In genomic region chr14:83300454-83301064, GRCh38 we compare ENCODE assay signal across 9 cellular contexts.
DNase-seq lines count a peak whose midpoint lies in the region; ATAC-seq and TF ChIP-seq lines count a peak whose summit lies in the region.
"Had no signal": no experiment of that assay in that cellular context is flagged by ENCODE, and none has a peak within 500 bp of the region (broad histone marks: within the 10 kb centered on the region; RNA-seq: fewer than 3 reads in every experiment).

No MANE protein-coding gene starts in this region.

- no peaks in the 10 kb centered on the region for H3K27me3 Mint-ChIP-seq in natural killer cell (ENCODE audit: low read depth in 2 of 2)
- no peaks in the 10 kb centered on the region for H3K27me3 Mint-ChIP-seq in natural killer cell treated with Interleukin-12 subunit alpha and Interleukin-12 subunit beta and Interleukin-15 and Interleukin-18, amount 100 ng/mL, for 72 hours
- H3K27me3 Mint-ChIP-seq: activated naive CD4-positive, alpha-beta T cell treated with anti-CD3 and anti-CD28 coated beads, Interleukin-2, amount 50 U/mL, for 24 hours had no signal

- no peak overlapping the region for H3K4me3 Mint-ChIP-seq in natural killer cell
- no peak overlapping the region for H3K4me3 Mint-ChIP-seq in natural killer cell treated with Interleukin-12 subunit alpha and Interleukin-12 subunit beta and Interleukin-15 and Interleukin-18, amount 100 ng/mL, for 72 hours
- H3K4me3 Mint-ChIP-seq: activated naive CD4-positive, alpha-beta T cell treated with anti-CD3 and anti-CD28 coated beads, Interleukin-2, amount 50 U/mL, for 24 hours had no signal

- H3K27ac ChIP-seq in liver (ENCODE audit: low read depth in 1 of 2, low read length in 2 of 2), result no peak overlapping the region

- H3K4me3 ChIP-seq in astrocyte of the cerebellum (ENCODE audit: low read depth, low read length) (no peak overlapping the region), liver (ENCODE audit: low read depth in 1 of 3, low read length in 3 of 3) (no peak overlapping the region)

- peak; percentile 83 to 85 for TF ChIP-seq RAD21 in liver (IDR thresholded peaks at IDR 0.05)

- WGBS in liver, result 40% methylated on average over 1 of the region's 1 CpG

- H3K9ac ChIP-seq in liver (ENCODE audit: low read depth in 1 of 2, low read length in 2 of 2), result no peak overlapping the region

- H3K4me1 Mint-ChIP-seq in natural killer cell, result no peaks in the 10 kb centered on the region
- no peaks in the 10 kb centered on the region for H3K4me1 Mint-ChIP-seq in natural killer cell treated with Interleukin-12 subunit alpha and Interleukin-12 subunit beta and Interleukin-15 and Interleukin-18, amount 100 ng/mL, for 72 hours (ENCODE audit: low read depth in 2 of 2)
- H3K4me1 Mint-ChIP-seq: activated naive CD4-positive, alpha-beta T cell treated with anti-CD3 and anti-CD28 coated beads, Interleukin-2, amount 50 U/mL, for 24 hours had no signal

- no peaks in the 10 kb centered on the region for H3K36me3 Mint-ChIP-seq in natural killer cell
- H3K36me3 Mint-ChIP-seq in natural killer cell treated with Interleukin-12 subunit alpha and Interleukin-12 subunit beta and Interleukin-15 and Interleukin-18, amount 100 ng/mL, for 72 hours, result no peaks in the 10 kb centered on the region
- H3K36me3 Mint-ChIP-seq: activated naive CD4-positive, alpha-beta T cell treated with anti-CD3 and anti-CD28 coated beads, Interleukin-2, amount 50 U/mL, for 24 hours had no signal

- H3K27me3 ChIP-seq in liver (ENCODE audit: control insufficient read depth in 4 of 4, insufficient read depth in 4 of 4, low read length in 3 of 4), result peaks cover 0 to 3% (median 0%) of the 10 kb centered on the region in 4 donors

- intact Hi-C loops in natural killer cell (cut with micrococcal nuclease) (no loop called here), posterior vena cava (cut with DNase I) (no loop called here)

- no peaks in the 10 kb centered on the region for H3K36me3 ChIP-seq in liver (ENCODE audit: control insufficient read depth in 4 of 4, insufficient read depth in 3 of 4, low read depth in 1 of 4, low read length in 3 of 4)

- no peaks in the 10 kb centered on the region for H3K9me3 ChIP-seq in liver (ENCODE audit: control insufficient read depth in 4 of 4, low read length in 3 of 4)

- no peak overlapping the region for H3K27ac Mint-ChIP-seq in natural killer cell
- no peak overlapping the region for H3K27ac Mint-ChIP-seq in natural killer cell treated with Interleukin-12 subunit alpha and Interleukin-12 subunit beta and Interleukin-15 and Interleukin-18, amount 100 ng/mL, for 72 hours
- H3K27ac Mint-ChIP-seq: activated naive CD4-positive, alpha-beta T cell treated with anti-CD3 and anti-CD28 coated beads, Interleukin-2, amount 50 U/mL, for 24 hours had no signal

- DNase-seq in natural killer cell, result no peak
- DNase-seq in natural killer cell treated with Interleukin-12 subunit alpha and Interleukin-12 subunit beta and Interleukin-15 and Interleukin-18, amount 100 ng/mL, for 72 hours (ENCODE audit: low spot score), result no peak
- peak; percentile 23 for DNase-seq in NCI-H1092 (lab: John Stamatoyannopoulos, UW)
- peak; percentile 19 for DNase-seq in astrocyte of the cerebellum (ENCODE audit: low read depth)
- DNase-seq in posterior vena cava (ENCODE audit: low spot score), result no peak

- H3K9me3 Mint-ChIP-seq in natural killer cell, result peaks cover 0 to 4% of the 10 kb centered on the region in 2 donors
- H3K9me3 Mint-ChIP-seq in natural killer cell treated with Interleukin-12 subunit alpha and Interleukin-12 subunit beta and Interleukin-15 and Interleukin-18, amount 100 ng/mL, for 72 hours, result no peaks in the 10 kb centered on the region
- H3K9me3 Mint-ChIP-seq: activated naive CD4-positive, alpha-beta T cell treated with anti-CD3 and anti-CD28 coated beads, Interleukin-2, amount 50 U/mL, for 24 hours had no signal

- TF ChIP-seq CTCF in natural killer cell (IDR thresholded peaks at IDR 0.05), result peak; percentile 26
- TF ChIP-seq CTCF in astrocyte of the cerebellum (IDR thresholded peaks at IDR 0.05; ENCODE audit: low read depth, low read length, missing control alignments), result peak; percentile 92
- TF ChIP-seq CTCF in liver (IDR thresholded peaks at IDR 0.05; ENCODE audit: low read depth, low read length, missing input control), result peak; percentile 72

- no peak for ATAC-seq in natural killer cell
- no peak for ATAC-seq in natural killer cell treated with Interleukin-12 subunit alpha and Interleukin-12 subunit beta and Interleukin-15 and Interleukin-18, amount 100 ng/mL, for 72 hours
- no peak for ATAC-seq in HG03469 (IDR thresholded peaks at IDR 0.05; ENCODE audit: unreplicated experiment)
- no peak for ATAC-seq in GM18520 (IDR thresholded peaks at IDR 0.05; ENCODE audit: unreplicated experiment)

- in situ Hi-C loops in astrocyte of the cerebellum (cut with HindIII; ENCODE audit: low sequenced_read_pairs), result no loop called here

- no peaks in the 10 kb centered on the region for H3K4me1 ChIP-seq in liver (ENCODE audit: control insufficient read depth in 4 of 4, insufficient read depth in 4 of 4, low read length in 3 of 4)

TF ChIP-seq in liver, 16 proteins besides CTCF, POLR2A, EP300 and RAD21:
- TF ChIP-seq, protein P1, sequence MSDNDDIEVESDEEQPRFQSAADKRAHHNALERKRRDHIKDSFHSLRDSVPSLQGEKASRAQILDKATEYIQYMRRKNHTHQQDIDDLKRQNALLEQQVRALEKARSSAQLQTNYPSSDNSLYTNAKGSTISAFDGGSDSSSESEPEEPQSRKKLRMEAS (IDR thresholded peaks at IDR 0.05), result no peak
- no peak for TF ChIP-seq FOXA2 (IDR thresholded peaks at IDR 0.05)
TF ChIP-seq in liver: peak in this region for 0.

Comparison
In these comparisons a context has a peak if more than half of its experiments do, and no peak if none do; other contexts are left out.
1. DNase-seq: peak in NCI-H1092 (single experiment) and astrocyte of the cerebellum (single experiment); none in natural killer cell (single experiment), natural killer cell treated with Interleukin-12 subunit alpha and Interleukin-12 subunit beta and Interleukin-15 and Interleukin-18, amount 100 ng/mL, for 72 hours (single experiment) and posterior vena cava (single experiment).
2. CTCF ChIP-seq: peak in every context shown above with its lines; median percentile 92 in astrocyte of the cerebellum; 72 in liver; 26 in natural killer cell.